In genomic region chr22:31399211-31400022, GRCh38 we compare ENCODE assay signal across 1 cellular context.
TF ChIP-seq lines count a peak whose summit lies in the region.

DRG1 (plus strand) TSS chr22:31399604; CDS start chr22:31399684, 80 bp downstream.

TF ChIP-seq in HEK293, 187 proteins besides CTCF, POLR2A, EP300 and RAD21 (continued from another document and continues in another):
- 0 out of 2 replicates have a peak, but pooled peaks have one; percentile 34 for TF ChIP-seq ZNF561 (tag by site-specific recombination; IDR thresholded peaks at IDR 0.05; ENCODE audit: borderline replicate concordance)
- TF ChIP-seq ZNF2 (tag by site-specific recombination; IDR thresholded peaks at IDR 0.05): no peak
- TF ChIP-seq ZNF184 (tag by site-specific recombination; IDR thresholded peaks at IDR 0.05): no peak
- TF ChIP-seq ZEB2 (tag by site-specific recombination; IDR thresholded peaks at IDR 0.05): peak; percentile 55
- no peak for TF ChIP-seq ZNF488 (tag by site-specific recombination; IDR thresholded peaks at IDR 0.05)
- TF ChIP-seq GFI1B (tag by site-specific recombination; IDR thresholded peaks at IDR 0.05): no peak
- TF ChIP-seq ZBTB44 (tag by site-specific recombination; IDR thresholded peaks at IDR 0.05): no peak
- peak; percentile 37; the same call in 1 of the 2 replicates for TF ChIP-seq ZBTB20 (tag by site-specific recombination; IDR thresholded peaks at IDR 0.05)
- TF ChIP-seq ZNF596 (tag by site-specific recombination; IDR thresholded peaks at IDR 0.05): no peak
- TF ChIP-seq ZNF692 (tag by site-specific recombination; IDR thresholded peaks at IDR 0.05): peak; percentile 78
- no peak for TF ChIP-seq ZNF221 (tag by site-specific recombination; IDR thresholded peaks at IDR 0.05; ENCODE audit: borderline replicate concordance)
- TF ChIP-seq PATZ1 (tag by site-specific recombination; IDR thresholded peaks at IDR 0.05): peak; percentile 92
- TF ChIP-seq TCF7L2 (IDR thresholded peaks at IDR 0.05; ENCODE audit: borderline replicate concordance, low read depth, low read length): no peak
- TF ChIP-seq ZNF354C (tag by site-specific recombination; IDR thresholded peaks at IDR 0.05; ENCODE audit: borderline replicate concordance, low read depth): no peak
- TF ChIP-seq ZNF223 (tag by site-specific recombination; IDR thresholded peaks at IDR 0.05): no peak
- no peak for TF ChIP-seq ZNF624 (tag by site-specific recombination; IDR thresholded peaks at IDR 0.05)
- peak; percentile 67 for TF ChIP-seq PRDM10 (tag by site-specific recombination; IDR thresholded peaks at IDR 0.05)
- no peak for TF ChIP-seq MEIS1 (CRISPR knock-in tag; IDR thresholded peaks at IDR 0.05; ENCODE audit: borderline replicate concordance)
- TF ChIP-seq KLF17 (tag by site-specific recombination; IDR thresholded peaks at IDR 0.05): peak; percentile 60; the same call in 1 of the 2 replicates
- no peak; the same call in 1 of the 2 replicates for TF ChIP-seq ZNF600 (tag by site-specific recombination; IDR thresholded peaks at IDR 0.05)
- no peak for TF ChIP-seq ZNF148 (tag by site-specific recombination; IDR thresholded peaks at IDR 0.05; ENCODE audit: borderline replicate concordance)
- TF ChIP-seq IKZF3 (tag by site-specific recombination; IDR thresholded peaks at IDR 0.05): no peak
- TF ChIP-seq ZNF391 (tag by site-specific recombination; IDR thresholded peaks at IDR 0.05; ENCODE audit: borderline replicate concordance, low read depth): 0 out of 2 replicates have a peak, but pooled peaks have one; percentile 42
- TF ChIP-seq INSM2 (tag by site-specific recombination; IDR thresholded peaks at IDR 0.05): no peak; the same call in 1 of the 2 replicates
- TF ChIP-seq ZNF23 (tag by site-specific recombination; IDR thresholded peaks at IDR 0.05; ENCODE audit: borderline replicate concordance): no peak
- no peak for TF ChIP-seq ZNF311 (tag by site-specific recombination; IDR thresholded peaks at IDR 0.05; ENCODE audit: borderline replicate concordance)
- peak; percentile 68; the same call in 1 of the 2 replicates for TF ChIP-seq PBX3 (CRISPR knock-in tag; IDR thresholded peaks at IDR 0.05)
- no peak; the same call in 1 of the 2 replicates for TF ChIP-seq PRDM6 (tag by site-specific recombination; IDR thresholded peaks at IDR 0.05)
- TF ChIP-seq ZNF76 (tag by site-specific recombination; IDR thresholded peaks at IDR 0.05; ENCODE audit: borderline replicate concordance, low read depth): peak; percentile 89
- TF ChIP-seq ZNF501 (tag by site-specific recombination; IDR thresholded peaks at IDR 0.05): peak; percentile 70
- peak; percentile 69; the same call in 1 of the 2 replicates for TF ChIP-seq ZNF18 (tag by site-specific recombination; IDR thresholded peaks at IDR 0.05)
- no peak for TF ChIP-seq ZNF555 (tag by site-specific recombination; conservative IDR thresholded peaks at IDR 0.05)
- TF ChIP-seq ZNF10 (tag by site-specific recombination; IDR thresholded peaks at IDR 0.05): no peak
- no peak for TF ChIP-seq ZNF133 (tag by site-specific recombination; IDR thresholded peaks at IDR 0.05)
- TF ChIP-seq ZNF473 (tag by site-specific recombination; IDR thresholded peaks at IDR 0.05): no peak
- no peak for TF ChIP-seq ZNF19 (tag by site-specific recombination; IDR thresholded peaks at IDR 0.05; ENCODE audit: low read depth)
- no peak for TF ChIP-seq BCL11A (tag by site-specific recombination; IDR thresholded peaks at IDR 0.05; ENCODE audit: low read depth)
- no peak for TF ChIP-seq ZNF140 (tag by site-specific recombination; IDR thresholded peaks at IDR 0.05)
- no peak for TF ChIP-seq ZNF768 (tag by site-specific recombination; IDR thresholded peaks at IDR 0.05)
- TF ChIP-seq ZNF571 (tag by site-specific recombination; IDR thresholded peaks at IDR 0.05): no peak
- no peak for TF ChIP-seq ZNF114 (tag by site-specific recombination; IDR thresholded peaks at IDR 0.05)
